In genomic region chr5:119286516-119287488, GRCh38 we compare ENCODE assay signal across 10 cellular contexts.
A peak's percentile ranks its signal among the peaks of the same experiment; 100 is the strongest.
DNase-seq lines count a peak whose midpoint lies in the region; ATAC-seq, FAIRE-seq and TF ChIP-seq lines count a peak whose summit lies in the region.
"Had no signal": no experiment of that assay in that cellular context is flagged by ENCODE, and none has a peak within 500 bp of the region (broad histone marks: within the 10 kb centered on the region; RNA-seq: fewer than 3 reads in every experiment).

No MANE protein-coding gene starts in this region.

- H3K27ac Mint-ChIP-seq in activated naive CD4-positive, alpha-beta T cell treated with anti-CD3 and anti-CD28 coated beads for 36 hours: peak overlapping the region; percentile 90
- peak overlapping the region; percentile 94 to 99 for H3K27ac Mint-ChIP-seq in effector memory CD8-positive, alpha-beta T cell

- 91 to 98% (median 95%) methylated on average over 8 of the region's 8 CpGs for WGBS in heart left ventricle, 4 donors

- H3K79me2 ChIP-seq in PC-3 (ENCODE audit: low read length): peaks cover 6% of the 10 kb centered on the region; the same call in 1 of the 2 replicates

- no peaks in the 10 kb centered on the region for H3F3A ChIP-seq in PC-3 (ENCODE audit: low read length, unreplicated experiment)

- peak overlapping the region; percentile 66 for H3K27ac ChIP-seq in PC-3 (ENCODE audit: low read length)
- H3K27ac ChIP-seq in upper lobe of right lung: no peak overlapping the region
- no peak overlapping the region for H3K27ac ChIP-seq in kidney (ENCODE audit: low read depth in 2 of 2, low read length in 2 of 2)
- H3K27ac ChIP-seq in heart left ventricle: peak overlapping the region in 1 of 12 donors; percentile 81

- peak; percentile 49 for DNase-seq in activated naive CD4-positive, alpha-beta T cell treated with anti-CD3 and anti-CD28 coated beads for 36 hours
- no peak for DNase-seq in activated naive CD4-positive, alpha-beta T cell treated with Interleukin-2 at 50 U/mL for 16 hours
- DNase-seq in PC-3: no peak
- DNase-seq in effector memory CD8-positive, alpha-beta T cell: no peak
- DNase-seq in upper lobe of right lung: no peak
- DNase-seq in kidney: no peak
- no peak for DNase-seq in heart left ventricle
- DNase-seq in SIG-M5 (lab: John Stamatoyannopoulos, UW): no peak
- DNase-seq: NCI-H510A treated with DMSO at 0.1 percent for 48 hours, small intestine had no signal

- TF ChIP-seq POLR2A in heart left ventricle (IDR thresholded peaks at IDR 0.05): no peak

- H3K36me3 ChIP-seq in PC-3 (ENCODE audit: low read depth, low read length) (no peaks in the 10 kb centered on the region), upper lobe of right lung (no peaks in the 10 kb centered on the region), kidney (ENCODE audit: control insufficient read depth in 1 of 2, insufficient read depth in 2 of 2, low read length in 2 of 2) (no peaks in the 10 kb centered on the region), heart left ventricle (no peaks in the 10 kb centered on the region)

- peak overlapping the region; percentile 76 for H3K4me2 ChIP-seq in PC-3 (ENCODE audit: low read length)

- no peaks in the 10 kb centered on the region for H4K20me1 ChIP-seq in PC-3 (ENCODE audit: low read length)

- CTCF ChIA-PET in activated naive CD4-positive, alpha-beta T cell treated with anti-CD3 and anti-CD28 coated beads for 36 hours (lab: Charles Lee): interaction anchor here (0.8 to 1.5 kb wide), 2 partner anchors 8 to 14 kb away, joined by 3 to 7 read pairs; no protein-coding TSS in a partner anchor
- CTCF ChIA-PET in PC-3 (lab: Charles Lee): no interaction called here

- no peaks in the 10 kb centered on the region for H3K9me2 ChIP-seq in PC-3 (replicated peaks; ENCODE audit: low read length)

- peaks cover 97% of the 10 kb centered on the region for H3K4me1 Mint-ChIP-seq in activated naive CD4-positive, alpha-beta T cell treated with anti-CD3 and anti-CD28 coated beads for 36 hours (ENCODE audit: low read depth)
- H3K4me1 Mint-ChIP-seq in effector memory CD8-positive, alpha-beta T cell (ENCODE audit: low read depth in 2 of 2): peaks cover 85 to 97% of the 10 kb centered on the region in 2 donors

- FAIRE-seq in kidney (lab: Jason Lieb, UNC): no peak
- FAIRE-seq: small intestine had no signal

- ATAC-seq in PC-3: no peak
- ATAC-seq in effector memory CD8-positive, alpha-beta T cell (replicated peaks): peak; percentile 51
- peak; percentile 38 for ATAC-seq in upper lobe of right lung
- no peak for ATAC-seq in heart left ventricle

- no peak for TF ChIP-seq CTCF in PC-3 (conservative IDR thresholded peaks at IDR 0.05; ENCODE audit: low read depth, low read length)
- TF ChIP-seq CTCF in upper lobe of right lung (IDR thresholded peaks at IDR 0.05): no peak
- no peak for TF ChIP-seq CTCF in kidney (IDR thresholded peaks at IDR 0.05; ENCODE audit: borderline replicate concordance, extremely low read depth, insufficient read depth)
- TF ChIP-seq CTCF in heart left ventricle (IDR thresholded peaks at IDR 0.05): no peak

- H3K9me3 Mint-ChIP-seq in activated naive CD4-positive, alpha-beta T cell treated with anti-CD3 and anti-CD28 coated beads for 36 hours: no peaks in the 10 kb centered on the region
- peaks cover 3 to 7% of the 10 kb centered on the region in 2 donors for H3K9me3 Mint-ChIP-seq in effector memory CD8-positive, alpha-beta T cell

- H3K4me1 ChIP-seq in PC-3 (ENCODE audit: insufficient read depth, low read length): peaks cover 37% of the 10 kb centered on the region
- H3K4me1 ChIP-seq in upper lobe of right lung: peaks cover 36% of the 10 kb centered on the region
- H3K4me1 ChIP-seq in kidney (ENCODE audit: control insufficient read depth in 1 of 2, insufficient read depth in 1 of 2, low read depth in 1 of 2, low read length in 2 of 2): peaks cover 0 to 3% of the 10 kb centered on the region in 2 donors
- H3K4me1 ChIP-seq in heart left ventricle: peaks cover 0 to 100% (median 21%) of the 10 kb centered on the region in 12 donors

- H3K27me3 Mint-ChIP-seq in activated naive CD4-positive, alpha-beta T cell treated with anti-CD3 and anti-CD28 coated beads for 36 hours (ENCODE audit: low read depth): no peaks in the 10 kb centered on the region
- no peaks in the 10 kb centered on the region for H3K27me3 Mint-ChIP-seq in effector memory CD8-positive, alpha-beta T cell

- no peaks in the 10 kb centered on the region for H3K9me3 ChIP-seq in PC-3 (ENCODE audit: low read length)
- no peaks in the 10 kb centered on the region for H3K9me3 ChIP-seq in upper lobe of right lung
- no peaks in the 10 kb centered on the region for H3K9me3 ChIP-seq in kidney (ENCODE audit: control insufficient read depth in 1 of 2, low read length in 2 of 2)
- H3K9me3 ChIP-seq in heart left ventricle: no peaks in the 10 kb centered on the region

- H3K27me3 ChIP-seq in PC-3 (ENCODE audit: low read length) (no peaks in the 10 kb centered on the region), upper lobe of right lung (no peaks in the 10 kb centered on the region), heart left ventricle (no peaks in the 10 kb centered on the region)

- no TSS peak for BruUV-seq in PC-3 (replicated peaks; lab: Mats Ljungman, UMichigan)

- no peak overlapping the region for H2AFZ ChIP-seq in PC-3 (ENCODE audit: low read length)

- H3K9ac ChIP-seq in PC-3 (ENCODE audit: low read length) (0 out of 2 replicates have a peak overlapping the region, but pooled peaks have one; percentile 19), kidney (ENCODE audit: low read length in 2 of 2) (no peak overlapping the region)

- H3K36me3 Mint-ChIP-seq in activated naive CD4-positive, alpha-beta T cell treated with anti-CD3 and anti-CD28 coated beads for 36 hours (ENCODE audit: low read depth): peaks cover 17% of the 10 kb centered on the region
- peaks cover 31% of the 10 kb centered on the region for H3K36me3 Mint-ChIP-seq in effector memory CD8-positive, alpha-beta T cell (ENCODE audit: insufficient read depth)

- H3K4me3 ChIP-seq in PC-3 (ENCODE audit: low read length) (peak overlapping the region; percentile 54), upper lobe of right lung (no peak overlapping the region), kidney (ENCODE audit: low read length in 2 of 2) (no peak overlapping the region), heart left ventricle (no peak overlapping the region)

- intact Hi-C loops in activated naive CD4-positive, alpha-beta T cell treated with anti-CD3 and anti-CD28 coated beads for 36 hours (cut with micrococcal nuclease): no loop called here
- intact Hi-C loops in PC-3 (cut with micrococcal nuclease): no loop called here
- intact Hi-C loops in upper lobe of right lung (cut with DNase I): no loop called here
- intact Hi-C loops in kidney (cut with DNase I): no loop called here
- intact Hi-C loops in heart left ventricle (cut with DNase I): no loop called here

- peak overlapping the region; percentile 66 for H3K4me3 Mint-ChIP-seq in activated naive CD4-positive, alpha-beta T cell treated with anti-CD3 and anti-CD28 coated beads for 36 hours
- peak overlapping the region; percentile 72 to 79 for H3K4me3 Mint-ChIP-seq in effector memory CD8-positive, alpha-beta T cell

- POLR2A ChIA-PET in PC-3 (lab: Charles Lee; ENCODE audit: unreplicated experiment): no interaction called here

Comparison
In these comparisons a context has a peak if more than half of its experiments do, and no peak if none do; other contexts are left out.
1. ATAC-seq: peak in effector memory CD8-positive, alpha-beta T cell (single experiment) and upper lobe of right lung (single experiment); none in PC-3 (single experiment) and heart left ventricle (0 of 4).